Comparison of ENCODE assay signal across 1 cellular context in genomic region chr5:32369032-32369431, GRCh38.
TF ChIP-seq lines count a peak whose summit lies in the region.

No MANE protein-coding gene starts in this region.

TF ChIP-seq in HepG2, 621 proteins besides CTCF, POLR2A, EP300 and RAD21 (continued from another document):
- TF ChIP-seq PAXIP1 (CRISPR knock-in tag; conservative IDR thresholded peaks at IDR 0.05) = peak; percentile 44; the same call in 1 of the 2 replicates
- TF ChIP-seq ISL2 (CRISPR knock-in tag; IDR thresholded peaks at IDR 0.05) = no peak
- TF ChIP-seq NPAS2 (CRISPR knock-in tag; IDR thresholded peaks at IDR 0.05; ENCODE audit: borderline replicate concordance) = no peak
- no peak for TF ChIP-seq HNRNPL (IDR thresholded peaks at IDR 0.05; ENCODE audit: low read depth, low read length)
- TF ChIP-seq ZNF777 (CRISPR knock-in tag; IDR thresholded peaks at IDR 0.05) = no peak
- TF ChIP-seq GTF2F1 (IDR thresholded peaks at IDR 0.05; ENCODE audit: low read length) = no peak
- TF ChIP-seq TBX3 (IDR thresholded peaks at IDR 0.05; ENCODE audit: borderline replicate concordance) = no peak
- TF ChIP-seq ARID3A (IDR thresholded peaks at IDR 0.05; ENCODE audit: low read depth, low read length) = 0 out of 2 replicates have a peak, but pooled peaks have one; percentile 38
- no peak for TF ChIP-seq ZBTB25 (CRISPR knock-in tag; IDR thresholded peaks at IDR 0.05)
- peak; percentile 73; the same call in 1 of the 2 replicates for TF ChIP-seq SIX4 (CRISPR knock-in tag; IDR thresholded peaks at IDR 0.05)
- TF ChIP-seq SNRNP70 (IDR thresholded peaks at IDR 0.05; ENCODE audit: low read depth, low read length) = no peak
- peak; percentile 39; the same call in 1 of the 2 replicates for TF ChIP-seq HNF4A (CRISPR knock-in tag; IDR thresholded peaks at IDR 0.05)
- TF ChIP-seq ZNF678 (CRISPR knock-in tag; IDR thresholded peaks at IDR 0.05) = no peak
